11 cellular contexts compared by ENCODE assay signal in the genomic region with DNA sequence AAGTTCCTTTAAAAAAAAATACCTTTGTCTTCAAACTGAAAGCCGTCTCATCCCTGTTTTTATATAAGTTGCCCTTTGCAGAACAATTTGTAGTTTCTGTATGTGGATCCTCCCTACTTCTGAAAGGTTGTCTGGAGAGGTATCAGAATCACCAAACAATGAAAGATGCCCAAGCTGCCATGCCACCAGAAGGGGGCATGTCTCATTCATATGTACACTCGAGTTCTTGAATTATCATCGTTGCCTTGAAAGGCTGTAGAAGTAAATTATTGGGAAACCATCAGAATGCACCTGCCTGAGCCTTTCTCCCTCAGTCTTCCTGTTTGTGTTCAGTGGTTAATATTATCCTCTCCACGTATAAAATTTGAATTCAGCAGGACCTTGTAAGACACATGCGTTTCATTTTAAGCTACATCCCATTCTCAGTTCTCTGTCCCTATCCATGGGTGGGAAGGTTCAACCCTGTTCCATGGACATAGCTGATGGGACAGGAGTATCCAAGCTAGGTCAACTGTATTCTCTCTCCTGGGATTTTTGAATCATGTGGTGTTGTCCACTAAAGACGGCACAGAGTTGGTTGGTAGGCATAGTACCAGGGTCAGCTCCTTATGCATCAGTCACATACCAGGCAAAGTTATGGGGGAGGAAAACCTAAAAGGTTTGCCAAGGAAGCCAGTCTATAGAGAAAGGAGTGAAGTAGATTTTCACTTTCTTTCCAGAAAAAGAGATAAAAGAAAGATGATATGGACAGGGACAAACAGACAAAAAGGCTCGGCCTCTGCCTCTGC. TPM values are rescaled to one million over a fixed set of nuclear protein-coding genes. Genes with fewer than 3 reads are reported as not detected.
A peak's percentile ranks its signal among the peaks of the same experiment; 100 is the strongest.
DNase-seq lines count a peak whose midpoint lies in the region; TF ChIP-seq lines count a peak whose summit lies in the region.
"Had no signal": no experiment of that assay in that cellular context is flagged by ENCODE, and none has a peak within 500 bp of the region (broad histone marks: within the 10 kb centered on the region; RNA-seq: fewer than 3 reads in every experiment).

No MANE protein-coding gene starts in this region.

- no peak overlapping the region for H3K4me3 ChIP-seq in BLaER1 treated with 17β-estradiol and CSF1 and Interleukin-3, amounts not matched to agents 10 nM and 100 nM
- H3K4me3 ChIP-seq in GM06990 (replicated peaks; ENCODE audit: low read depth, low read length) = no peak overlapping the region
- no peak overlapping the region for H3K4me3 ChIP-seq in OCI-LY3 (ENCODE audit: low read length)
- no peak overlapping the region for H3K4me3 ChIP-seq in CD8-positive, alpha-beta memory T cell (ENCODE audit: low read length)
- H3K4me3 ChIP-seq: vagina had no signal

- CTCF ChIA-PET in CD8-positive, alpha-beta memory T cell (lab: Charles Lee) = no interaction called here

- DNase-seq in GM06990 (ENCODE audit: extremely low read depth, insufficient read length) (no peak), epithelial cell of prostate (ENCODE audit: low read depth, low spot score) (no peak), iPS-NIHi7 (ENCODE audit: extremely low spot score) (no peak), iPS-NIHi11 (ENCODE audit: low spot score) (no peak), GDM1 (lab: John Stamatoyannopoulos, UW) (no peak)
- DNase-seq in CD8-positive, alpha-beta memory T cell = no peak
- DNase-seq: caudate nucleus, NCI-H345 had no signal

- POLR2A ChIA-PET in CD8-positive, alpha-beta memory T cell (lab: Charles Lee) = no interaction called here

- peaks cover 51% of the 10 kb centered on the region for H3K79me2 ChIP-seq in OCI-LY3 (ENCODE audit: low read length)

- H3K4me1 ChIP-seq in BLaER1 treated with 17β-estradiol and CSF1 and Interleukin-3, amounts not matched to agents 10 nM and 100 nM = peaks cover 15 to 36% (median 29%) of the 10 kb centered on the region in 10 experiments
- H3K4me1 ChIP-seq in OCI-LY3 (ENCODE audit: low read length) = peaks cover 12% of the 10 kb centered on the region
- peaks cover 13% of the 10 kb centered on the region for H3K4me1 ChIP-seq in CD8-positive, alpha-beta memory T cell (ENCODE audit: insufficient read depth, low read length)

- H3K4me2 ChIP-seq in BLaER1 treated with 17β-estradiol and CSF1 and Interleukin-3, amounts not matched to agents 10 nM and 100 nM = peak overlapping the region in 7 of 11 experiments; percentile 6 to 38 (median 22); a peak in 10 of 22 replicates
- H3K4me2 ChIP-seq in OCI-LY3 (ENCODE audit: low read length) = peak overlapping the region; percentile 8; the same call in 1 of the 2 replicates

- peaks cover 37 to 57% (median 38%) of the 10 kb centered on the region in 3 donors for H3K4me1 Mint-ChIP-seq in CD8-positive, alpha-beta memory T cell

- no peak overlapping the region for H3K4me3 Mint-ChIP-seq in CD8-positive, alpha-beta memory T cell

- H3K27me3 Mint-ChIP-seq in CD8-positive, alpha-beta memory T cell = no peaks in the 10 kb centered on the region

- no peak overlapping the region for H3K9ac ChIP-seq in BLaER1 treated with 17β-estradiol and CSF1 and Interleukin-3, amounts not matched to agents 10 nM and 100 nM
- no peak overlapping the region for H3K9ac ChIP-seq in OCI-LY3 (ENCODE audit: low read length)

- H3K9me3 ChIP-seq in BLaER1 treated with 17β-estradiol and CSF1 and Interleukin-3, amounts not matched to agents 10 nM and 100 nM (replicated peaks in 1 of 11) = peaks cover 0 to 14% (median 3%) of the 10 kb centered on the region in 11 experiments; a peak in 10 of 22 replicates
- no peaks in the 10 kb centered on the region for H3K9me3 ChIP-seq in OCI-LY3 (ENCODE audit: insufficient read depth, low read length)
- H3K9me3 ChIP-seq in CD8-positive, alpha-beta memory T cell (ENCODE audit: low read length) = no peaks in the 10 kb centered on the region
- H3K9me3 ChIP-seq: vagina had no signal

- no peaks in the 10 kb centered on the region for H3K27me3 ChIP-seq in BLaER1 treated with 17β-estradiol and CSF1 and Interleukin-3, amounts not matched to agents 10 nM and 100 nM
- H3K27me3 ChIP-seq in GM06990 (replicated peaks; ENCODE audit: control insufficient read depth, insufficient read depth, low read length) (no peaks in the 10 kb centered on the region), OCI-LY3 (ENCODE audit: low read depth, low read length) (no peaks in the 10 kb centered on the region)
- H3K27me3 ChIP-seq in CD8-positive, alpha-beta memory T cell (ENCODE audit: insufficient read depth, low read length, poor library complexity, severe bottlenecking) = no peaks in the 10 kb centered on the region
- H3K27me3 ChIP-seq: vagina had no signal

- peak overlapping the region in 2 of 8 donors; percentile 28 to 68 for H3K27ac Mint-ChIP-seq in CD8-positive, alpha-beta memory T cell

- H3K9me3 Mint-ChIP-seq in CD8-positive, alpha-beta memory T cell = no peaks in the 10 kb centered on the region

- TF ChIP-seq CTCF in GM06990 (IDR thresholded peaks at IDR 0.05; ENCODE audit: insufficient read depth, low read length, poor library complexity, severe bottlenecking) = peak; percentile 47
- peak; percentile 65 for TF ChIP-seq CTCF in OCI-LY3 (IDR thresholded peaks at IDR 0.05; ENCODE audit: low read depth, low read length)

- H4K20me1 ChIP-seq in BLaER1 treated with 17β-estradiol and CSF1 and Interleukin-3, amounts not matched to agents 10 nM and 100 nM = peaks cover 5 to 98% (median 72%) of the 10 kb centered on the region in 11 experiments; a peak in 20 of 22 replicates
- H4K20me1 ChIP-seq in OCI-LY3 (ENCODE audit: insufficient read depth, low read length) = no peaks in the 10 kb centered on the region

- peaks cover 0 to 45% (median 24%) of the 10 kb centered on the region in 11 experiments; a peak in 16 of 22 replicates for H3K36me3 ChIP-seq in BLaER1 treated with 17β-estradiol and CSF1 and Interleukin-3, amounts not matched to agents 10 nM and 100 nM
- H3K36me3 ChIP-seq in GM06990 (ENCODE audit: control insufficient read depth, insufficient read depth, low read length) (no peaks in the 10 kb centered on the region), OCI-LY3 (replicated peaks; ENCODE audit: low read depth, low read length) (no peaks in the 10 kb centered on the region)
- H3K36me3 ChIP-seq in CD8-positive, alpha-beta memory T cell (ENCODE audit: insufficient read depth, low read length) = no peaks in the 10 kb centered on the region
- H3K36me3 ChIP-seq: vagina had no signal

- H3K36me3 Mint-ChIP-seq in CD8-positive, alpha-beta memory T cell = no peaks in the 10 kb centered on the region

- H3K27ac ChIP-seq in BLaER1 treated with 17β-estradiol and CSF1 and Interleukin-3, amounts not matched to agents 10 nM and 100 nM = peak overlapping the region in 2 of 11 experiments; percentile 24 to 32; a peak in 1 of 22 replicates
- H3K27ac ChIP-seq in OCI-LY3 (ENCODE audit: low read length) (no peak overlapping the region), epithelial cell of prostate (peak overlapping the region; percentile 53)
- H3K27ac ChIP-seq in CD8-positive, alpha-beta memory T cell (ENCODE audit: low read depth, low read length) = no peak overlapping the region
- H3K27ac ChIP-seq: vagina had no signal

- no peak overlapping the region for H2AFZ ChIP-seq in OCI-LY3 (ENCODE audit: low read depth, low read length)

RNA-seq across cellular contexts. Expression of gene GALNT7, which starts 24.0 kb away (rescaled TPM):
- total RNA-seq in CD8-positive, alpha-beta memory T cell = 10 to 100 TPM; 16.7 to 18.0 TPM
- polyA plus RNA-seq in CD8-positive, alpha-beta memory T cell = 10.0 TPM
